1 cellular context compared by ENCODE assay signal in the genomic region with DNA sequence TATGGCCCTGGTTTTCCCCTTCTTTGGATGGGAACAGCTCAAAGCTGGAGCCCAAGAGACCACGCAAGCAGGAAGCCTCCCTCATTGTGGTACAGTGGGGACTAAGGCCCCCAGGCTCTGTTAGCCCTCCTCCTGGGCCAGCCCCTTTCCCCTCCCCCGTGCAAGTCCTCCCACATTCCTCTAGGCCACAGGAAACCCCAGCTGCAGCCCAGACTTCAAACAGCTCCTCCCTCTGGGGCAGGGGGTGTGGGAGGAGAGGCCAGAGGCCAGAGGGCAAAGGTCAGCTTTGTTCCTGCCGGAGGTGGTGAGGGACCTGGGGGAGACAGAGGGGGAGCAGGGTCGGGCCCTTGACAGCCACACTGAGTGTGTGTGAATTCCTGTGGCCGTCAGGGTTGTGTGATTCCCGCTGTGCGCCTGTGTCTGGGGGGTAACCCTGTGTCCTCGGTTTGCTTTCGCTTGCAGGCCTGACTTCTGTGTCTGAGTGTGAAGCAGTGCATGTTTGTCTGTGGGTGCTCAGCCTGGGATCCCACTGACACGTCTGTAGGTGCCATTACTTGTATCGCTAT.
TF ChIP-seq lines count a peak whose summit lies in the region.

No MANE protein-coding gene starts in this region.

TF ChIP-seq in K562, 482 proteins besides CTCF, POLR2A, EP300 and RAD21 (continued from another document and continues in another):
- TF ChIP-seq, protein P1, sequence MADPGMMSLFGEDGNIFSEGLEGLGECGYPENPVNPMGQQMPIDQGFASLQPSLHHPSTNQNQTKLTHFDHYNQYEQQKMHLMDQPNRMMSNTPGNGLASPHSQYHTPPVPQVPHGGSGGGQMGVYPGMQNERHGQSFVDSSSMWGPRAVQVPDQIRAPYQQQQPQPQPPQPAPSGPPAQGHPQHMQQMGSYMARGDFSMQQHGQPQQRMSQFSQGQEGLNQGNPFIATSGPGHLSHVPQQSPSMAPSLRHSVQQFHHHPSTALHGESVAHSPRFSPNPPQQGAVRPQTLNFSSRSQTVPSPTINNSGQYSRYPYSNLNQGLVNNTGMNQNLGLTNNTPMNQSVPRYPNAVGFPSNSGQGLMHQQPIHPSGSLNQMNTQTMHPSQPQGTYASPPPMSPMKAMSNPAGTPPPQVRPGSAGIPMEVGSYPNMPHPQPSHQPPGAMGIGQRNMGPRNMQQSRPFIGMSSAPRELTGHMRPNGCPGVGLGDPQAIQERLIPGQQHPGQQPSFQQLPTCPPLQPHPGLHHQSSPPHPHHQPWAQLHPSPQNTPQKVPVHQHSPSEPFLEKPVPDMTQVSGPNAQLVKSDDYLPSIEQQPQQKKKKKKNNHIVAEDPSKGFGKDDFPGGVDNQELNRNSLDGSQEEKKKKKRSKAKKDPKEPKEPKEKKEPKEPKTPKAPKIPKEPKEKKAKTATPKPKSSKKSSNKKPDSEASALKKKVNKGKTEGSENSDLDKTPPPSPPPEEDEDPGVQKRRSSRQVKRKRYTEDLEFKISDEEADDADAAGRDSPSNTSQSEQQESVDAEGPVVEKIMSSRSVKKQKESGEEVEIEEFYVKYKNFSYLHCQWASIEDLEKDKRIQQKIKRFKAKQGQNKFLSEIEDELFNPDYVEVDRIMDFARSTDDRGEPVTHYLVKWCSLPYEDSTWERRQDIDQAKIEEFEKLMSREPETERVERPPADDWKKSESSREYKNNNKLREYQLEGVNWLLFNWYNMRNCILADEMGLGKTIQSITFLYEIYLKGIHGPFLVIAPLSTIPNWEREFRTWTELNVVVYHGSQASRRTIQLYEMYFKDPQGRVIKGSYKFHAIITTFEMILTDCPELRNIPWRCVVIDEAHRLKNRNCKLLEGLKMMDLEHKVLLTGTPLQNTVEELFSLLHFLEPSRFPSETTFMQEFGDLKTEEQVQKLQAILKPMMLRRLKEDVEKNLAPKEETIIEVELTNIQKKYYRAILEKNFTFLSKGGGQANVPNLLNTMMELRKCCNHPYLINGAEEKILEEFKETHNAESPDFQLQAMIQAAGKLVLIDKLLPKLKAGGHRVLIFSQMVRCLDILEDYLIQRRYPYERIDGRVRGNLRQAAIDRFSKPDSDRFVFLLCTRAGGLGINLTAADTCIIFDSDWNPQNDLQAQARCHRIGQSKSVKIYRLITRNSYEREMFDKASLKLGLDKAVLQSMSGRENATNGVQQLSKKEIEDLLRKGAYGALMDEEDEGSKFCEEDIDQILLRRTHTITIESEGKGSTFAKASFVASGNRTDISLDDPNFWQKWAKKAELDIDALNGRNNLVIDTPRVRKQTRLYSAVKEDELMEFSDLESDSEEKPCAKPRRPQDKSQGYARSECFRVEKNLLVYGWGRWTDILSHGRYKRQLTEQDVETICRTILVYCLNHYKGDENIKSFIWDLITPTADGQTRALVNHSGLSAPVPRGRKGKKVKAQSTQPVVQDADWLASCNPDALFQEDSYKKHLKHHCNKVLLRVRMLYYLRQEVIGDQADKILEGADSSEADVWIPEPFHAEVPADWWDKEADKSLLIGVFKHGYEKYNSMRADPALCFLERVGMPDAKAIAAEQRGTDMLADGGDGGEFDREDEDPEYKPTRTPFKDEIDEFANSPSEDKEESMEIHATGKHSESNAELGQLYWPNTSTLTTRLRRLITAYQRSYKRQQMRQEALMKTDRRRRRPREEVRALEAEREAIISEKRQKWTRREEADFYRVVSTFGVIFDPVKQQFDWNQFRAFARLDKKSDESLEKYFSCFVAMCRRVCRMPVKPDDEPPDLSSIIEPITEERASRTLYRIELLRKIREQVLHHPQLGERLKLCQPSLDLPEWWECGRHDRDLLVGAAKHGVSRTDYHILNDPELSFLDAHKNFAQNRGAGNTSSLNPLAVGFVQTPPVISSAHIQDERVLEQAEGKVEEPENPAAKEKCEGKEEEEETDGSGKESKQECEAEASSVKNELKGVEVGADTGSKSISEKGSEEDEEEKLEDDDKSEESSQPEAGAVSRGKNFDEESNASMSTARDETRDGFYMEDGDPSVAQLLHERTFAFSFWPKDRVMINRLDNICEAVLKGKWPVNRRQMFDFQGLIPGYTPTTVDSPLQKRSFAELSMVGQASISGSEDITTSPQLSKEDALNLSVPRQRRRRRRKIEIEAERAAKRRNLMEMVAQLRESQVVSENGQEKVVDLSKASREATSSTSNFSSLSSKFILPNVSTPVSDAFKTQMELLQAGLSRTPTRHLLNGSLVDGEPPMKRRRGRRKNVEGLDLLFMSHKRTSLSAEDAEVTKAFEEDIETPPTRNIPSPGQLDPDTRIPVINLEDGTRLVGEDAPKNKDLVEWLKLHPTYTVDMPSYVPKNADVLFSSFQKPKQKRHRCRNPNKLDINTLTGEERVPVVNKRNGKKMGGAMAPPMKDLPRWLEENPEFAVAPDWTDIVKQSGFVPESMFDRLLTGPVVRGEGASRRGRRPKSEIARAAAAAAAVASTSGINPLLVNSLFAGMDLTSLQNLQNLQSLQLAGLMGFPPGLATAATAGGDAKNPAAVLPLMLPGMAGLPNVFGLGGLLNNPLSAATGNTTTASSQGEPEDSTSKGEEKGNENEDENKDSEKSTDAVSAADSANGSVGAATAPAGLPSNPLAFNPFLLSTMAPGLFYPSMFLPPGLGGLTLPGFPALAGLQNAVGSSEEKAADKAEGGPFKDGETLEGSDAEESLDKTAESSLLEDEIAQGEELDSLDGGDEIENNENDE (IDR thresholded peaks at IDR 0.05; ENCODE audit: low read depth, low read length): no peak
- TF ChIP-seq TCF3 (CRISPR knock-in tag; IDR thresholded peaks at IDR 0.05): peak; percentile 10; the same call in 1 of the 2 replicates
- TF ChIP-seq, protein P2, sequence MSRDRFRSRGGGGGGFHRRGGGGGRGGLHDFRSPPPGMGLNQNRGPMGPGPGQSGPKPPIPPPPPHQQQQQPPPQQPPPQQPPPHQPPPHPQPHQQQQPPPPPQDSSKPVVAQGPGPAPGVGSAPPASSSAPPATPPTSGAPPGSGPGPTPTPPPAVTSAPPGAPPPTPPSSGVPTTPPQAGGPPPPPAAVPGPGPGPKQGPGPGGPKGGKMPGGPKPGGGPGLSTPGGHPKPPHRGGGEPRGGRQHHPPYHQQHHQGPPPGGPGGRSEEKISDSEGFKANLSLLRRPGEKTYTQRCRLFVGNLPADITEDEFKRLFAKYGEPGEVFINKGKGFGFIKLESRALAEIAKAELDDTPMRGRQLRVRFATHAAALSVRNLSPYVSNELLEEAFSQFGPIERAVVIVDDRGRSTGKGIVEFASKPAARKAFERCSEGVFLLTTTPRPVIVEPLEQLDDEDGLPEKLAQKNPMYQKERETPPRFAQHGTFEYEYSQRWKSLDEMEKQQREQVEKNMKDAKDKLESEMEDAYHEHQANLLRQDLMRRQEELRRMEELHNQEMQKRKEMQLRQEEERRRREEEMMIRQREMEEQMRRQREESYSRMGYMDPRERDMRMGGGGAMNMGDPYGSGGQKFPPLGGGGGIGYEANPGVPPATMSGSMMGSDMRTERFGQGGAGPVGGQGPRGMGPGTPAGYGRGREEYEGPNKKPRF (IDR thresholded peaks at IDR 0.05; ENCODE audit: low read depth, low read length): no peak
- TF ChIP-seq RBM15 (IDR thresholded peaks at IDR 0.05; ENCODE audit: insufficient read depth, low read length): no peak
- TF ChIP-seq KLF1 (tag; IDR thresholded peaks at IDR 0.05): no peak
- no peak for TF ChIP-seq CBX8 (IDR thresholded peaks at IDR 0.05; ENCODE audit: borderline replicate concordance, extremely low read depth, low read depth, low read length, poor library complexity, severe bottlenecking)
- TF ChIP-seq, protein P3, sequence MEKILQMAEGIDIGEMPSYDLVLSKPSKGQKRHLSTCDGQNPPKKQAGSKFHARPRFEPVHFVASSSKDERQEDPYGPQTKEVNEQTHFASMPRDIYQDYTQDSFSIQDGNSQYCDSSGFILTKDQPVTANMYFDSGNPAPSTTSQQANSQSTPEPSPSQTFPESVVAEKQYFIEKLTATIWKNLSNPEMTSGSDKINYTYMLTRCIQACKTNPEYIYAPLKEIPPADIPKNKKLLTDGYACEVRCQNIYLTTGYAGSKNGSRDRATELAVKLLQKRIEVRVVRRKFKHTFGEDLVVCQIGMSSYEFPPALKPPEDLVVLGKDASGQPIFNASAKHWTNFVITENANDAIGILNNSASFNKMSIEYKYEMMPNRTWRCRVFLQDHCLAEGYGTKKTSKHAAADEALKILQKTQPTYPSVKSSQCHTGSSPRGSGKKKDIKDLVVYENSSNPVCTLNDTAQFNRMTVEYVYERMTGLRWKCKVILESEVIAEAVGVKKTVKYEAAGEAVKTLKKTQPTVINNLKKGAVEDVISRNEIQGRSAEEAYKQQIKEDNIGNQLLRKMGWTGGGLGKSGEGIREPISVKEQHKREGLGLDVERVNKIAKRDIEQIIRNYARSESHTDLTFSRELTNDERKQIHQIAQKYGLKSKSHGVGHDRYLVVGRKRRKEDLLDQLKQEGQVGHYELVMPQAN (IDR thresholded peaks at IDR 0.05; ENCODE audit: borderline replicate concordance): no peak
- TF ChIP-seq CBFA2T3 (IDR thresholded peaks at IDR 0.05): peak; percentile 61
- no peak for TF ChIP-seq TCF7L2 (IDR thresholded peaks at IDR 0.05; ENCODE audit: low read depth, low read length)
- no peak for TF ChIP-seq ZKSCAN3 (CRISPR knock-in tag; IDR thresholded peaks at IDR 0.05)
- no peak for TF ChIP-seq NELFE (IDR thresholded peaks at IDR 0.05; ENCODE audit: insufficient read depth, insufficient read length)
- TF ChIP-seq ZNF57 (CRISPR knock-in tag; IDR thresholded peaks at IDR 0.05): no peak
- no peak for TF ChIP-seq MEF2D (tag; conservative IDR thresholded peaks at IDR 0.05; ENCODE audit: low read depth)
- no peak for TF ChIP-seq WHSC1 (IDR thresholded peaks at IDR 0.05; ENCODE audit: low read length)
- TF ChIP-seq HOXB6 (CRISPR knock-in tag; IDR thresholded peaks at IDR 0.05; ENCODE audit: borderline replicate concordance): no peak
- no peak for TF ChIP-seq ZNF224 (CRISPR knock-in tag; IDR thresholded peaks at IDR 0.05)
- TF ChIP-seq, protein P4, sequence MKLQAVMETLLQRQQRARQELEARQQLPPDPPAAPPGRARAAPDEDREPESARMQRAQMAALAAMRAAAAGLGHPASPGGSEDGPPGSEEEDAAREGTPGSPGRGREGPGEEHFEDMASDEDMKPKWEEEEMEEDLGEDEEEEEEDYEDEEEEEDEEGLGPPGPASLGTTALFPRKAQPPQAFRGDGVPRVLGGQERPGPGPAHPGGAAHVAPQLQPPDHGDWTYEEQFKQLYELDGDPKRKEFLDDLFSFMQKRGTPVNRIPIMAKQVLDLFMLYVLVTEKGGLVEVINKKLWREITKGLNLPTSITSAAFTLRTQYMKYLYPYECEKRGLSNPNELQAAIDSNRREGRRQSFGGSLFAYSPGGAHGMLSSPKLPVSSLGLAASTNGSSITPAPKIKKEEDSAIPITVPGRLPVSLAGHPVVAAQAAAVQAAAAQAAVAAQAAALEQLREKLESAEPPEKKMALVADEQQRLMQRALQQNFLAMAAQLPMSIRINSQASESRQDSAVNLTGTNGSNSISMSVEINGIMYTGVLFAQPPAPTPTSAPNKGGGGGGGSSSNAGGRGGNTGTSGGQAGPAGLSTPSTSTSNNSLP (IDR thresholded peaks at IDR 0.05; ENCODE audit: borderline replicate concordance, low read depth, low read length): no peak
- TF ChIP-seq FOS (IDR thresholded peaks at IDR 0.05; ENCODE audit: extremely low read depth, insufficient read length): no peak
- TF ChIP-seq, protein P5, sequence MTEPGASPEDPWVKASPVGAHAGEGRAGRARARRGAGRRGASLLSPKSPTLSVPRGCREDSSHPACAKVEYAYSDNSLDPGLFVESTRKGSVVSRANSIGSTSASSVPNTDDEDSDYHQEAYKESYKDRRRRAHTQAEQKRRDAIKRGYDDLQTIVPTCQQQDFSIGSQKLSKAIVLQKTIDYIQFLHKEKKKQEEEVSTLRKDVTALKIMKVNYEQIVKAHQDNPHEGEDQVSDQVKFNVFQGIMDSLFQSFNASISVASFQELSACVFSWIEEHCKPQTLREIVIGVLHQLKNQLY (CRISPR knock-in tag; conservative IDR thresholded peaks at IDR 0.05): no peak
- no peak for TF ChIP-seq ZNF212 (CRISPR knock-in tag; IDR thresholded peaks at IDR 0.05)
- TF ChIP-seq ETV5 (CRISPR knock-in tag; IDR thresholded peaks at IDR 0.05; ENCODE audit: low read depth): no peak
- no peak for TF ChIP-seq FUS (optimal IDR thresholded peaks at IDR 0.05; ENCODE audit: low read depth, low read length)
- TF ChIP-seq MAFF (IDR thresholded peaks at IDR 0.05; ENCODE audit: low read length): no peak
- TF ChIP-seq MBD2 (IDR thresholded peaks at IDR 0.05; ENCODE audit: borderline replicate concordance, low read depth): no peak
- no peak for TF ChIP-seq MCM5 (IDR thresholded peaks at IDR 0.05; ENCODE audit: low read depth)
- no peak for TF ChIP-seq CREB1 (IDR thresholded peaks at IDR 0.05)
- TF ChIP-seq CREB1 (CRISPR knock-in tag; IDR thresholded peaks at IDR 0.05): no peak
- TF ChIP-seq, protein P6, sequence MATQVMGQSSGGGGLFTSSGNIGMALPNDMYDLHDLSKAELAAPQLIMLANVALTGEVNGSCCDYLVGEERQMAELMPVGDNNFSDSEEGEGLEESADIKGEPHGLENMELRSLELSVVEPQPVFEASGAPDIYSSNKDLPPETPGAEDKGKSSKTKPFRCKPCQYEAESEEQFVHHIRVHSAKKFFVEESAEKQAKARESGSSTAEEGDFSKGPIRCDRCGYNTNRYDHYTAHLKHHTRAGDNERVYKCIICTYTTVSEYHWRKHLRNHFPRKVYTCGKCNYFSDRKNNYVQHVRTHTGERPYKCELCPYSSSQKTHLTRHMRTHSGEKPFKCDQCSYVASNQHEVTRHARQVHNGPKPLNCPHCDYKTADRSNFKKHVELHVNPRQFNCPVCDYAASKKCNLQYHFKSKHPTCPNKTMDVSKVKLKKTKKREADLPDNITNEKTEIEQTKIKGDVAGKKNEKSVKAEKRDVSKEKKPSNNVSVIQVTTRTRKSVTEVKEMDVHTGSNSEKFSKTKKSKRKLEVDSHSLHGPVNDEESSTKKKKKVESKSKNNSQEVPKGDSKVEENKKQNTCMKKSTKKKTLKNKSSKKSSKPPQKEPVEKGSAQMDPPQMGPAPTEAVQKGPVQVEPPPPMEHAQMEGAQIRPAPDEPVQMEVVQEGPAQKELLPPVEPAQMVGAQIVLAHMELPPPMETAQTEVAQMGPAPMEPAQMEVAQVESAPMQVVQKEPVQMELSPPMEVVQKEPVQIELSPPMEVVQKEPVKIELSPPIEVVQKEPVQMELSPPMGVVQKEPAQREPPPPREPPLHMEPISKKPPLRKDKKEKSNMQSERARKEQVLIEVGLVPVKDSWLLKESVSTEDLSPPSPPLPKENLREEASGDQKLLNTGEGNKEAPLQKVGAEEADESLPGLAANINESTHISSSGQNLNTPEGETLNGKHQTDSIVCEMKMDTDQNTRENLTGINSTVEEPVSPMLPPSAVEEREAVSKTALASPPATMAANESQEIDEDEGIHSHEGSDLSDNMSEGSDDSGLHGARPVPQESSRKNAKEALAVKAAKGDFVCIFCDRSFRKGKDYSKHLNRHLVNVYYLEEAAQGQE (CRISPR knock-in tag; IDR thresholded peaks at IDR 0.05; ENCODE audit: low read depth): no peak
- TF ChIP-seq, protein P7, sequence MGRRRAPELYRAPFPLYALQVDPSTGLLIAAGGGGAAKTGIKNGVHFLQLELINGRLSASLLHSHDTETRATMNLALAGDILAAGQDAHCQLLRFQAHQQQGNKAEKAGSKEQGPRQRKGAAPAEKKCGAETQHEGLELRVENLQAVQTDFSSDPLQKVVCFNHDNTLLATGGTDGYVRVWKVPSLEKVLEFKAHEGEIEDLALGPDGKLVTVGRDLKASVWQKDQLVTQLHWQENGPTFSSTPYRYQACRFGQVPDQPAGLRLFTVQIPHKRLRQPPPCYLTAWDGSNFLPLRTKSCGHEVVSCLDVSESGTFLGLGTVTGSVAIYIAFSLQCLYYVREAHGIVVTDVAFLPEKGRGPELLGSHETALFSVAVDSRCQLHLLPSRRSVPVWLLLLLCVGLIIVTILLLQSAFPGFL (CRISPR knock-in tag; IDR thresholded peaks at IDR 0.05): no peak
- no peak for TF ChIP-seq KLF10 (CRISPR knock-in tag; IDR thresholded peaks at IDR 0.05)
